ENCODE assay signal across 1 cellular context in genomic region chr16:68364601-68364998, GRCh38.
TF ChIP-seq lines count a peak whose summit lies in the region.

No MANE protein-coding gene starts in this region.

TF ChIP-seq in H1, 55 proteins besides CTCF, POLR2A, EP300 and RAD21:
- no peak for TF ChIP-seq MAX (IDR thresholded peaks at IDR 0.05)
- no peak for TF ChIP-seq ATF2 (IDR thresholded peaks at IDR 0.05; ENCODE audit: low read length)
- no peak for TF ChIP-seq EZH2 (IDR thresholded peaks at IDR 0.05; ENCODE audit: low read depth, low read length, severe bottlenecking)
- TF ChIP-seq RFX5 (IDR thresholded peaks at IDR 0.05; ENCODE audit: borderline replicate concordance, low read depth, low read length): no peak
- no peak for TF ChIP-seq BRCA1 (IDR thresholded peaks at IDR 0.05; ENCODE audit: low read depth, low read length)
- TF ChIP-seq TAF1 (IDR thresholded peaks at IDR 0.05; ENCODE audit: low read depth, low read length): no peak
- no peak for TF ChIP-seq SP1 (IDR thresholded peaks at IDR 0.05; ENCODE audit: low read depth, low read length)
- no peak for TF ChIP-seq CTBP2 (IDR thresholded peaks at IDR 0.05; ENCODE audit: borderline replicate concordance, insufficient read depth, insufficient read length, low read length)
- TF ChIP-seq POLR2AphosphoS5 (IDR thresholded peaks at IDR 0.05; ENCODE audit: low read depth, low read length): no peak
